Comparison of ENCODE assay signal across 1 cellular context in the genomic region with DNA sequence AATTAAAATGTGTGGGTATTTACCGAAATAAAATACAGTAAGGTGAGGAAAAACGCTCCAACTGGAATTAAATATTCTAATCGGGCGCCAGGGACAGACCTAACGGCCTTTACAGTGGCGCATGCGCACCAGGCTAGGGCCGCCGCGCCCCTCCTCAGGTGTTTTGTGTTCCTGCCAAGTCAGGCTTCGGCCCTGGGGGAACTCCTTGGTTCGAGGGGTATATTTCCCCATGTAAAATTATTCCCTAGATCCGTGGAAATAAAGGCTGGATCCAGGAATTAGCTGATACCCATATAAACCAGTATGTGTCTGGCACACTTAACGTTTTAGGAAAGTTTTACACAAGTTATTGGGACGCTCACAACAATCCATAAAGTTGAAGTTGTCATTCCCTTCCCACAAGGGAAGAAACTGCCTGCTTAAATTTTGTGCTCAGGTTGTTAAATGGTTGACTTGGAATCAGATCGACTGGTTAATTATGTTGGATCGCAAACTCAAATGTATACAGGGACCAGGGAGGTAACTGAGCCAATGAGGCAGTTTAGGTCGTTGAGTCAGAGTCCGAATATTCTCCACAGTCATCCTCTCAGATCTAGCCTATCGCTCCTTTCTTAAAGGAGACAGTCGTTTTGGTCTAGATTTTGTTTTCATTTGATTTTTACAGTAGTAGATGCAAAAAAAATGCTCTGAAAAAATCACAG.
A peak's percentile ranks its signal among the peaks of the same experiment; 100 is the strongest.
TF ChIP-seq lines count a peak whose summit lies in the region.

No MANE protein-coding gene starts in this region.

TF ChIP-seq in K562, 482 proteins besides CTCF, POLR2A, EP300 and RAD21 (continued from another document and continues in another):
- TF ChIP-seq, protein P1, sequence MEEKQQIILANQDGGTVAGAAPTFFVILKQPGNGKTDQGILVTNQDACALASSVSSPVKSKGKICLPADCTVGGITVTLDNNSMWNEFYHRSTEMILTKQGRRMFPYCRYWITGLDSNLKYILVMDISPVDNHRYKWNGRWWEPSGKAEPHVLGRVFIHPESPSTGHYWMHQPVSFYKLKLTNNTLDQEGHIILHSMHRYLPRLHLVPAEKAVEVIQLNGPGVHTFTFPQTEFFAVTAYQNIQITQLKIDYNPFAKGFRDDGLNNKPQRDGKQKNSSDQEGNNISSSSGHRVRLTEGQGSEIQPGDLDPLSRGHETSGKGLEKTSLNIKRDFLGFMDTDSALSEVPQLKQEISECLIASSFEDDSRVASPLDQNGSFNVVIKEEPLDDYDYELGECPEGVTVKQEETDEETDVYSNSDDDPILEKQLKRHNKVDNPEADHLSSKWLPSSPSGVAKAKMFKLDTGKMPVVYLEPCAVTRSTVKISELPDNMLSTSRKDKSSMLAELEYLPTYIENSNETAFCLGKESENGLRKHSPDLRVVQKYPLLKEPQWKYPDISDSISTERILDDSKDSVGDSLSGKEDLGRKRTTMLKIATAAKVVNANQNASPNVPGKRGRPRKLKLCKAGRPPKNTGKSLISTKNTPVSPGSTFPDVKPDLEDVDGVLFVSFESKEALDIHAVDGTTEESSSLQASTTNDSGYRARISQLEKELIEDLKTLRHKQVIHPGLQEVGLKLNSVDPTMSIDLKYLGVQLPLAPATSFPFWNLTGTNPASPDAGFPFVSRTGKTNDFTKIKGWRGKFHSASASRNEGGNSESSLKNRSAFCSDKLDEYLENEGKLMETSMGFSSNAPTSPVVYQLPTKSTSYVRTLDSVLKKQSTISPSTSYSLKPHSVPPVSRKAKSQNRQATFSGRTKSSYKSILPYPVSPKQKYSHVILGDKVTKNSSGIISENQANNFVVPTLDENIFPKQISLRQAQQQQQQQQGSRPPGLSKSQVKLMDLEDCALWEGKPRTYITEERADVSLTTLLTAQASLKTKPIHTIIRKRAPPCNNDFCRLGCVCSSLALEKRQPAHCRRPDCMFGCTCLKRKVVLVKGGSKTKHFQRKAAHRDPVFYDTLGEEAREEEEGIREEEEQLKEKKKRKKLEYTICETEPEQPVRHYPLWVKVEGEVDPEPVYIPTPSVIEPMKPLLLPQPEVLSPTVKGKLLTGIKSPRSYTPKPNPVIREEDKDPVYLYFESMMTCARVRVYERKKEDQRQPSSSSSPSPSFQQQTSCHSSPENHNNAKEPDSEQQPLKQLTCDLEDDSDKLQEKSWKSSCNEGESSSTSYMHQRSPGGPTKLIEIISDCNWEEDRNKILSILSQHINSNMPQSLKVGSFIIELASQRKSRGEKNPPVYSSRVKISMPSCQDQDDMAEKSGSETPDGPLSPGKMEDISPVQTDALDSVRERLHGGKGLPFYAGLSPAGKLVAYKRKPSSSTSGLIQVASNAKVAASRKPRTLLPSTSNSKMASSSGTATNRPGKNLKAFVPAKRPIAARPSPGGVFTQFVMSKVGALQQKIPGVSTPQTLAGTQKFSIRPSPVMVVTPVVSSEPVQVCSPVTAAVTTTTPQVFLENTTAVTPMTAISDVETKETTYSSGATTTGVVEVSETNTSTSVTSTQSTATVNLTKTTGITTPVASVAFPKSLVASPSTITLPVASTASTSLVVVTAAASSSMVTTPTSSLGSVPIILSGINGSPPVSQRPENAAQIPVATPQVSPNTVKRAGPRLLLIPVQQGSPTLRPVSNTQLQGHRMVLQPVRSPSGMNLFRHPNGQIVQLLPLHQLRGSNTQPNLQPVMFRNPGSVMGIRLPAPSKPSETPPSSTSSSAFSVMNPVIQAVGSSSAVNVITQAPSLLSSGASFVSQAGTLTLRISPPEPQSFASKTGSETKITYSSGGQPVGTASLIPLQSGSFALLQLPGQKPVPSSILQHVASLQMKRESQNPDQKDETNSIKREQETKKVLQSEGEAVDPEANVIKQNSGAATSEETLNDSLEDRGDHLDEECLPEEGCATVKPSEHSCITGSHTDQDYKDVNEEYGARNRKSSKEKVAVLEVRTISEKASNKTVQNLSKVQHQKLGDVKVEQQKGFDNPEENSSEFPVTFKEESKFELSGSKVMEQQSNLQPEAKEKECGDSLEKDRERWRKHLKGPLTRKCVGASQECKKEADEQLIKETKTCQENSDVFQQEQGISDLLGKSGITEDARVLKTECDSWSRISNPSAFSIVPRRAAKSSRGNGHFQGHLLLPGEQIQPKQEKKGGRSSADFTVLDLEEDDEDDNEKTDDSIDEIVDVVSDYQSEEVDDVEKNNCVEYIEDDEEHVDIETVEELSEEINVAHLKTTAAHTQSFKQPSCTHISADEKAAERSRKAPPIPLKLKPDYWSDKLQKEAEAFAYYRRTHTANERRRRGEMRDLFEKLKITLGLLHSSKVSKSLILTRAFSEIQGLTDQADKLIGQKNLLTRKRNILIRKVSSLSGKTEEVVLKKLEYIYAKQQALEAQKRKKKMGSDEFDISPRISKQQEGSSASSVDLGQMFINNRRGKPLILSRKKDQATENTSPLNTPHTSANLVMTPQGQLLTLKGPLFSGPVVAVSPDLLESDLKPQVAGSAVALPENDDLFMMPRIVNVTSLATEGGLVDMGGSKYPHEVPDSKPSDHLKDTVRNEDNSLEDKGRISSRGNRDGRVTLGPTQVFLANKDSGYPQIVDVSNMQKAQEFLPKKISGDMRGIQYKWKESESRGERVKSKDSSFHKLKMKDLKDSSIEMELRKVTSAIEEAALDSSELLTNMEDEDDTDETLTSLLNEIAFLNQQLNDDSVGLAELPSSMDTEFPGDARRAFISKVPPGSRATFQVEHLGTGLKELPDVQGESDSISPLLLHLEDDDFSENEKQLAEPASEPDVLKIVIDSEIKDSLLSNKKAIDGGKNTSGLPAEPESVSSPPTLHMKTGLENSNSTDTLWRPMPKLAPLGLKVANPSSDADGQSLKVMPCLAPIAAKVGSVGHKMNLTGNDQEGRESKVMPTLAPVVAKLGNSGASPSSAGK (IDR thresholded peaks at IDR 0.05), result peak; percentile 42
- TF ChIP-seq MECOM (CRISPR knock-in tag; IDR thresholded peaks at IDR 0.05) (no peak; the same call in 1 of the 2 replicates), SIN3B (IDR thresholded peaks at IDR 0.05; ENCODE audit: low read depth) (no peak), PURB (CRISPR knock-in tag; IDR thresholded peaks at IDR 0.05; ENCODE audit: low read depth) (no peak), ZNF239 (CRISPR knock-in tag; IDR thresholded peaks at IDR 0.05) (no peak; the same call in 1 of the 2 replicates), PHTF2 (CRISPR knock-in tag; IDR thresholded peaks at IDR 0.05) (no peak), NR2C2 (CRISPR knock-in tag; IDR thresholded peaks at IDR 0.05) (no peak), NR2C2 (tag; IDR thresholded peaks at IDR 0.05) (no peak), JUN (IDR thresholded peaks at IDR 0.05; ENCODE audit: borderline replicate concordance, low read depth, low read length) (no peak), JUN (CRISPR knock-in tag; IDR thresholded peaks at IDR 0.05; ENCODE audit: borderline replicate concordance) (no peak), NONO (IDR thresholded peaks at IDR 0.05; ENCODE audit: low read depth in 2 of 2, low read length in 1 of 2) (no peak), MAZ (CRISPR knock-in tag; conservative IDR thresholded peaks at IDR 0.05 in 1 of 2, IDR thresholded peaks at IDR 0.05 in 1 of 2) (peak; percentile 26 to 74; a peak in 2 of 4 replicates), HDAC6 (IDR thresholded peaks at IDR 0.05; ENCODE audit: low read depth, low read length) (no peak), POLR3G (IDR thresholded peaks at IDR 0.05; ENCODE audit: extremely low read depth, insufficient read length, insufficient replicate concordance) (no peak), SAFB2 (IDR thresholded peaks at IDR 0.05; ENCODE audit: borderline replicate concordance, low read depth, low read length, severe bottlenecking) (no peak), ZNF217 (CRISPR knock-in tag; IDR thresholded peaks at IDR 0.05) (no peak), ZNF12 (CRISPR knock-in tag; IDR thresholded peaks at IDR 0.05) (no peak), ZNF311 (CRISPR knock-in tag; IDR thresholded peaks at IDR 0.05) (0 out of 2 replicates have a peak, but pooled peaks have one; percentile 32), ZKSCAN8 (CRISPR knock-in tag; IDR thresholded peaks at IDR 0.05) (0 out of 2 replicates have a peak, but pooled peaks have one; percentile 44), SOX6 (IDR thresholded peaks at IDR 0.05) (no peak), KLF16 (IDR thresholded peaks at IDR 0.05) (no peak), SRSF9 (IDR thresholded peaks at IDR 0.05; ENCODE audit: borderline replicate concordance, low read depth, low read length) (no peak), ZKSCAN1 (IDR thresholded peaks at IDR 0.05; ENCODE audit: low read depth, low read length) (no peak), XRCC3 (IDR thresholded peaks at IDR 0.05) (no peak), TCF3 (CRISPR knock-in tag; IDR thresholded peaks at IDR 0.05) (no peak)
- TF ChIP-seq, protein P2, sequence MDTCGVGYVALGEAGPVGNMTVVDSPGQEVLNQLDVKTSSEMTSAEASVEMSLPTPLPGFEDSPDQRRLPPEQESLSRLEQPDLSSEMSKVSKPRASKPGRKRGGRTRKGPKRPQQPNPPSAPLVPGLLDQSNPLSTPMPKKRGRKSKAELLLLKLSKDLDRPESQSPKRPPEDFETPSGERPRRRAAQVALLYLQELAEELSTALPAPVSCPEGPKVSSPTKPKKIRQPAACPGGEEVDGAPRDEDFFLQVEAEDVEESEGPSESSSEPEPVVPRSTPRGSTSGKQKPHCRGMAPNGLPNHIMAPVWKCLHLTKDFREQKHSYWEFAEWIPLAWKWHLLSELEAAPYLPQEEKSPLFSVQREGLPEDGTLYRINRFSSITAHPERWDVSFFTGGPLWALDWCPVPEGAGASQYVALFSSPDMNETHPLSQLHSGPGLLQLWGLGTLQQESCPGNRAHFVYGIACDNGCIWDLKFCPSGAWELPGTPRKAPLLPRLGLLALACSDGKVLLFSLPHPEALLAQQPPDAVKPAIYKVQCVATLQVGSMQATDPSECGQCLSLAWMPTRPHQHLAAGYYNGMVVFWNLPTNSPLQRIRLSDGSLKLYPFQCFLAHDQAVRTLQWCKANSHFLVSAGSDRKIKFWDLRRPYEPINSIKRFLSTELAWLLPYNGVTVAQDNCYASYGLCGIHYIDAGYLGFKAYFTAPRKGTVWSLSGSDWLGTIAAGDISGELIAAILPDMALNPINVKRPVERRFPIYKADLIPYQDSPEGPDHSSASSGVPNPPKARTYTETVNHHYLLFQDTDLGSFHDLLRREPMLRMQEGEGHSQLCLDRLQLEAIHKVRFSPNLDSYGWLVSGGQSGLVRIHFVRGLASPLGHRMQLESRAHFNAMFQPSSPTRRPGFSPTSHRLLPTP (IDR thresholded peaks at IDR 0.05; ENCODE audit: borderline replicate concordance, extremely low read depth, insufficient read length), result no peak
- TF ChIP-seq, protein P3, sequence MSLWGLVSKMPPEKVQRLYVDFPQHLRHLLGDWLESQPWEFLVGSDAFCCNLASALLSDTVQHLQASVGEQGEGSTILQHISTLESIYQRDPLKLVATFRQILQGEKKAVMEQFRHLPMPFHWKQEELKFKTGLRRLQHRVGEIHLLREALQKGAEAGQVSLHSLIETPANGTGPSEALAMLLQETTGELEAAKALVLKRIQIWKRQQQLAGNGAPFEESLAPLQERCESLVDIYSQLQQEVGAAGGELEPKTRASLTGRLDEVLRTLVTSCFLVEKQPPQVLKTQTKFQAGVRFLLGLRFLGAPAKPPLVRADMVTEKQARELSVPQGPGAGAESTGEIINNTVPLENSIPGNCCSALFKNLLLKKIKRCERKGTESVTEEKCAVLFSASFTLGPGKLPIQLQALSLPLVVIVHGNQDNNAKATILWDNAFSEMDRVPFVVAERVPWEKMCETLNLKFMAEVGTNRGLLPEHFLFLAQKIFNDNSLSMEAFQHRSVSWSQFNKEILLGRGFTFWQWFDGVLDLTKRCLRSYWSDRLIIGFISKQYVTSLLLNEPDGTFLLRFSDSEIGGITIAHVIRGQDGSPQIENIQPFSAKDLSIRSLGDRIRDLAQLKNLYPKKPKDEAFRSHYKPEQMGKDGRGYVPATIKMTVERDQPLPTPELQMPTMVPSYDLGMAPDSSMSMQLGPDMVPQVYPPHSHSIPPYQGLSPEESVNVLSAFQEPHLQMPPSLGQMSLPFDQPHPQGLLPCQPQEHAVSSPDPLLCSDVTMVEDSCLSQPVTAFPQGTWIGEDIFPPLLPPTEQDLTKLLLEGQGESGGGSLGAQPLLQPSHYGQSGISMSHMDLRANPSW (CRISPR knock-in tag; IDR thresholded peaks at IDR 0.05), result no peak
- TF ChIP-seq, protein P4, sequence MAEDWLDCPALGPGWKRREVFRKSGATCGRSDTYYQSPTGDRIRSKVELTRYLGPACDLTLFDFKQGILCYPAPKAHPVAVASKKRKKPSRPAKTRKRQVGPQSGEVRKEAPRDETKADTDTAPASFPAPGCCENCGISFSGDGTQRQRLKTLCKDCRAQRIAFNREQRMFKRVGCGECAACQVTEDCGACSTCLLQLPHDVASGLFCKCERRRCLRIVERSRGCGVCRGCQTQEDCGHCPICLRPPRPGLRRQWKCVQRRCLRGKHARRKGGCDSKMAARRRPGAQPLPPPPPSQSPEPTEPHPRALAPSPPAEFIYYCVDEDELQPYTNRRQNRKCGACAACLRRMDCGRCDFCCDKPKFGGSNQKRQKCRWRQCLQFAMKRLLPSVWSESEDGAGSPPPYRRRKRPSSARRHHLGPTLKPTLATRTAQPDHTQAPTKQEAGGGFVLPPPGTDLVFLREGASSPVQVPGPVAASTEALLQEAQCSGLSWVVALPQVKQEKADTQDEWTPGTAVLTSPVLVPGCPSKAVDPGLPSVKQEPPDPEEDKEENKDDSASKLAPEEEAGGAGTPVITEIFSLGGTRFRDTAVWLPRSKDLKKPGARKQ (CRISPR knock-in tag; IDR thresholded peaks at IDR 0.05), result no peak
- TF ChIP-seq, protein P5, sequence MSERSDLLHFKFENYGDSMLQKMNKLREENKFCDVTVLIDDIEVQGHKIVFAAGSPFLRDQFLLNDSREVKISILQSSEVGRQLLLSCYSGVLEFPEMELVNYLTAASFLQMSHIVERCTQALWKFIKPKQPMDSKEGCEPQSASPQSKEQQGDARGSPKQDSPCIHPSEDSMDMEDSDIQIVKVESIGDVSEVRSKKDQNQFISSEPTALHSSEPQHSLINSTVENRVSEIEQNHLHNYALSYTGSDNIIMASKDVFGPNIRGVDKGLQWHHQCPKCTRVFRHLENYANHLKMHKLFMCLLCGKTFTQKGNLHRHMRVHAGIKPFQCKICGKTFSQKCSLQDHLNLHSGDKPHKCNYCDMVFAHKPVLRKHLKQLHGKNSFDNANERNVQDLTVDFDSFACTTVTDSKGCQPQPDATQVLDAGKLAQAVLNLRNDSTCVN (CRISPR knock-in tag; IDR thresholded peaks at IDR 0.05), result no peak
- TF ChIP-seq, protein P6, sequence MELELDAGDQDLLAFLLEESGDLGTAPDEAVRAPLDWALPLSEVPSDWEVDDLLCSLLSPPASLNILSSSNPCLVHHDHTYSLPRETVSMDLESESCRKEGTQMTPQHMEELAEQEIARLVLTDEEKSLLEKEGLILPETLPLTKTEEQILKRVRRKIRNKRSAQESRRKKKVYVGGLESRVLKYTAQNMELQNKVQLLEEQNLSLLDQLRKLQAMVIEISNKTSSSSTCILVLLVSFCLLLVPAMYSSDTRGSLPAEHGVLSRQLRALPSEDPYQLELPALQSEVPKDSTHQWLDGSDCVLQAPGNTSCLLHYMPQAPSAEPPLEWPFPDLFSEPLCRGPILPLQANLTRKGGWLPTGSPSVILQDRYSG (tag; conservative IDR thresholded peaks at IDR 0.05; ENCODE audit: low read depth), result peak; percentile 43; the same call in 1 of the 2 replicates
